In the genomic region with DNA sequence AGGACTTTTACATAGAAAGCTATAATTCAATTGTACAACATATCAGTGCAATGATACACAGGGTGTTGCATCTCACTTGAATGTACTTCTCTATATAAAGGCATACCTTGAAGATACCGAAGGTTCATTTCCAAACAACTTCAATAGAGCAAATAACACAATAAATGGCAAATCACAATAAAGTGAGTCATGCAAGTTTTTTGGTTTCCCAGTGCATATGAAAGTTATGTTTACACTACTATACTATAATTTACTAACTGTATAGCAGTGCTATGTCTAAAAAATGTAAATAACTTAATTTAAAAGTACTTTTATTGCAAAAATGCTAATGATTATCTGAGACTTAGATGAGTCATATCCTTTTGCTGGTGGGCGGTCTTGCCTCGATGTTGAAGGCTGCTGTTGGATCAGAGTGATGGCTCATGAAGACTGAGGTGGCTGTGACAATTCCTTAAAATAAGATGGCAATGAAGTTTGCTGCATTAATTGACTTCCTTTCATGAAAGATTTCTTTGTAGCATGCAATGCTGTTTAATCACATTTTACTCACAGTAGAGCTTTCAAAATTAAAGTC, we compare ENCODE assay signal across 15 cellular contexts.
"Had no signal": no experiment of that assay in that cellular context is flagged by ENCODE, and none has a peak within 500 bp of the region (broad histone marks: within the 10 kb centered on the region; RNA-seq: fewer than 3 reads in every experiment).

No MANE protein-coding gene starts in this region.

- H3K36me3 ChIP-seq: ascending aorta, uterus had no signal

- H3K27me3 ChIP-seq: ascending aorta, tibial nerve, uterus had no signal

- H3K27me3 Mint-ChIP-seq: dendritic cell treated with granulocyte-macrophage colony-stimulating factor and Interleukin-4, amounts not matched to agents 40 ng/mL and 50 ng/mL, for 4 days; stimulated activated naive CD8-positive, alpha-beta T cell treated with anti-CD3 and anti-CD28 coated beads, Interleukin-15, Interleukin-2, amounts not matched to agents 100 ng/mL and 50 ng/mL, for 24 hours had no signal

- H3K27ac Mint-ChIP-seq: dendritic cell treated with granulocyte-macrophage colony-stimulating factor and Interleukin-4, amounts not matched to agents 40 ng/mL and 50 ng/mL, for 4 days; immature natural killer cell; stimulated activated naive CD8-positive, alpha-beta T cell treated with anti-CD3 and anti-CD28 coated beads, Interleukin-15, Interleukin-2, amounts not matched to agents 100 ng/mL and 50 ng/mL, for 24 hours had no signal

- H3K4me3 ChIP-seq: ascending aorta, tibial nerve, uterus had no signal

- DNase-seq: activated CD4-positive, alpha-beta T cell treated with anti-CD3 and anti-CD28 coated beads, Interleukin-2, amount 50 U/mL, for 1 hour; activated CD8-positive, alpha-beta memory T cell treated with anti-CD3 and anti-CD28 coated beads, Interleukin-2, amount 50 U/mL, for 4 hours; activated effector memory CD4-positive, alpha-beta T cell treated with Interleukin-2 at 50 U/mL for 16 hours; activated naive CD4-positive, alpha-beta T cell treated with anti-CD3 and anti-CD28 coated beads, Interleukin-2, amount 50 U/mL, for 16 hours; activated T-cell treated with anti-CD3 and anti-CD28 coated beads, Interleukin-2, amount 50 U/mL, for 4 hours; effector CD8-positive, alpha-beta T cell; immature natural killer cell; left ventricle myocardium superior; stimulated activated CD4-positive, alpha-beta T cell treated with anti-CD3 and anti-CD28 coated beads, Interleukin-2, amount 100 ng/mL, for 24 hours; uterus had no signal

- ATAC-seq: activated CD4-positive, CD25-positive, alpha-beta regulatory T cell treated with anti-CD3 and anti-CD28 coated beads, Interleukin-2, amount 50 U/mL, for 24 hours; activated T-cell treated with anti-CD3 and anti-CD28 coated beads, Interleukin-2, amount 50 U/mL, for 4 hours; left ventricle myocardium superior had no signal

- H3K9me3 Mint-ChIP-seq: activated T-cell treated with anti-CD3 and anti-CD28 coated beads, Interleukin-2, amount 50 U/mL, for 4 hours; dendritic cell treated with granulocyte-macrophage colony-stimulating factor and Interleukin-4, amounts not matched to agents 40 ng/mL and 50 ng/mL, for 4 days; immature natural killer cell had no signal

- H3K4me3 Mint-ChIP-seq: activated T-cell treated with anti-CD3 and anti-CD28 coated beads, Interleukin-2, amount 50 U/mL, for 4 hours; dendritic cell treated with granulocyte-macrophage colony-stimulating factor and Interleukin-4, amounts not matched to agents 40 ng/mL and 50 ng/mL, for 4 days; immature natural killer cell; stimulated activated naive CD8-positive, alpha-beta T cell treated with anti-CD3 and anti-CD28 coated beads, Interleukin-15, Interleukin-2, amounts not matched to agents 100 ng/mL and 50 ng/mL, for 24 hours had no signal

- H3K4me1 Mint-ChIP-seq: immature natural killer cell had no signal
